ENCODE assay signal across 1 cellular context in genomic region chr4:89254347-89254746, GRCh38.
TF ChIP-seq lines count a peak whose summit lies in the region.

No MANE protein-coding gene starts in this region.

TF ChIP-seq in K562, 482 proteins besides CTCF, POLR2A, EP300 and RAD21:
- peak; percentile 39 for TF ChIP-seq ZNF146 (CRISPR knock-in tag; IDR thresholded peaks at IDR 0.05; ENCODE audit: unreplicated experiment)
